In the genomic region with DNA sequence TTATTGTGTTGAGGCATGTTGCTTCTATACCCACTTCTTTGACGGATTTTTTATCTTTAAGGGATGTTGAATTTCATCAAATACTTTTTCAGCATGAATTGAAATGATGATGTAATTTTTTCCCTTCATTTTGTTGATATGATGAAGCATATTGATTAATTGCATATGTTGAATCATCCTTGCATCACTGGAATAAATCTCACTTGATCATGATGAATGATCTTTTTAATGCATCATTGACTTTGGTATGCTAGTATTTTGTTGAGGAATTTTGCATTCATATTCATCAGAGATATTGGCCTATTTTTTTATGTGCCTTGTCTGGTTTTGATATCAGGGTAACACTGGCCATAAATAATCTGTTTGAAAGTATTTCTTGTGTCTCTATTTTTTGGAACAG, we compare ENCODE assay signal across 8 cellular contexts.
"Had no signal": no experiment of that assay in that cellular context is flagged by ENCODE, and none has a peak within 500 bp of the region (broad histone marks: within the 10 kb centered on the region; RNA-seq: fewer than 3 reads in every experiment).

No MANE protein-coding gene starts in this region.

- H3K27ac ChIP-seq: HL-60, KMS-11 had no signal

- H3K27ac Mint-ChIP-seq: IgD-negative memory B cell had no signal

- DNase-seq: IMR-90, KBM-7, KG1 had no signal

- ATAC-seq: K562 had no signal

- H3K4me2 ChIP-seq: KMS-11 had no signal

- H3K4me1 Mint-ChIP-seq: IgD-negative memory B cell had no signal

- H3K4me3 ChIP-seq: K562 had no signal

- H3K4me3 Mint-ChIP-seq: IgD-negative memory B cell had no signal

- H3K9ac ChIP-seq: KMS-11 had no signal

- FAIRE-seq: HTR-8/SVneo, K562 had no signal
